32 cellular contexts compared by ENCODE assay signal in genomic region chr12:109839444-109839843, GRCh38. TPM values are rescaled to one million over a fixed set of nuclear protein-coding genes. Genes with fewer than 3 reads are reported as not detected.
"Had no signal": no experiment of that assay in that cellular context is flagged by ENCODE, and none has a peak within 500 bp of the region (broad histone marks: within the 10 kb centered on the region; RNA-seq: fewer than 3 reads in every experiment).

No MANE protein-coding gene starts in this region.

- H3K4me3 Mint-ChIP-seq: activated CD4-positive, alpha-beta T cell treated with anti-CD3 and anti-CD28 coated beads for 36 hours; activated CD4-positive, alpha-beta T cell treated with anti-CD3 and anti-CD28 coated beads, Interleukin-2, amount 10 ng/mL, durations not matched to agents 7 days and 5 days; activated CD8-positive, alpha-beta T cell treated with anti-CD3 and anti-CD28 coated beads, Interleukin-2, amount 10 ng/mL, durations not matched to agents 7 days and 5 days; activated naive CD8-positive, alpha-beta T cell; activated naive CD8-positive, alpha-beta T cell treated with anti-CD3 and anti-CD28 coated beads, Interleukin-2, amount 50 U/mL, for 24 hours; activated T-cell treated with anti-CD3 and anti-CD28 coated beads, Interleukin-2, amount 50 U/mL, for 24 hours; brain; T-helper 2 cell treated with Interferon-gamma antibody and Interleukin-4, amounts not matched to agents 5 μg/mL and 100 μg/mL, for 36 hours had no signal

- H3K36me3 Mint-ChIP-seq: activated naive CD8-positive, alpha-beta T cell; brain had no signal

- H3K9me3 ChIP-seq: SJCRH30 had no signal

- H2AFZ ChIP-seq: PC-9 had no signal

- H3K4me1 Mint-ChIP-seq: activated CD4-positive, alpha-beta T cell treated with anti-CD3 and anti-CD28 coated beads for 36 hours; activated CD4-positive, alpha-beta T cell treated with anti-CD3 and anti-CD28 coated beads, Interleukin-2, amount 10 ng/mL, durations not matched to agents 7 days and 5 days; activated naive CD8-positive, alpha-beta T cell treated with anti-CD3 and anti-CD28 coated beads, Interleukin-2, amount 50 U/mL, for 24 hours had no signal

- FAIRE-seq: colon, RCC 7860, TTC549 had no signal

- ATAC-seq: activated CD4-positive, alpha-beta T cell treated with anti-CD3 and anti-CD28 coated beads for 36 hours; activated CD4-positive, CD25-positive, alpha-beta regulatory T cell treated with anti-CD3 and anti-CD28 coated beads, Interleukin-2, amount 50 U/mL, for 24 hours; activated CD8-positive, alpha-beta T cell treated with anti-CD3 and anti-CD28 coated beads, Interleukin-2, amount 10 ng/mL, durations not matched to agents 7 days and 5 days; activated naive CD8-positive, alpha-beta T cell treated with anti-CD3 and anti-CD28 coated beads, Interleukin-2, amount 50 U/mL, for 24 hours had no signal

- H3K4me3 ChIP-seq: PC-9, SJCRH30, SK-N-MC had no signal

- H3K27ac Mint-ChIP-seq: activated CD4-positive, alpha-beta T cell treated with anti-CD3 and anti-CD28 coated beads for 36 hours; activated CD4-positive, alpha-beta T cell treated with anti-CD3 and anti-CD28 coated beads, Interleukin-2, amount 10 ng/mL, durations not matched to agents 7 days and 5 days; activated CD8-positive, alpha-beta T cell treated with anti-CD3 and anti-CD28 coated beads, Interleukin-2, amount 10 ng/mL, durations not matched to agents 7 days and 5 days; activated naive CD8-positive, alpha-beta T cell; activated naive CD8-positive, alpha-beta T cell treated with anti-CD3 and anti-CD28 coated beads, Interleukin-2, amount 50 U/mL, for 24 hours; activated T-cell treated with anti-CD3 and anti-CD28 coated beads, Interleukin-2, amount 50 U/mL, for 24 hours; activated T-helper 2 cell treated with anti-CD3 and anti-CD28 coated beads, Interferon-gamma antibody, Interleukin-2, Interleukin-4, amounts not matched to agents 10 μg/mL and 5 μg/mL and 100 μg/mL, durations not matched to agents 14 hours and 24 hours and 36 hours; T-helper 2 cell treated with Interferon-gamma antibody and Interleukin-4, amounts not matched to agents 5 μg/mL and 100 μg/mL, for 36 hours had no signal

- H3K27me3 ChIP-seq: SJCRH30 had no signal

- H3K9me3 Mint-ChIP-seq: activated CD4-positive, alpha-beta T cell treated with anti-CD3 and anti-CD28 coated beads, Interleukin-2, amount 10 ng/mL, durations not matched to agents 7 days and 5 days; activated naive CD8-positive, alpha-beta T cell treated with anti-CD3 and anti-CD28 coated beads, Interleukin-2, amount 50 U/mL, for 24 hours; activated T-cell treated with anti-CD3 and anti-CD28 coated beads, Interleukin-2, amount 50 U/mL, for 24 hours; activated T-helper 2 cell treated with anti-CD3 and anti-CD28 coated beads, Interferon-gamma antibody, Interleukin-2, Interleukin-4, amounts not matched to agents 10 μg/mL and 5 μg/mL and 100 μg/mL, durations not matched to agents 14 hours and 24 hours and 36 hours; T-helper 2 cell treated with Interferon-gamma antibody and Interleukin-4, amounts not matched to agents 5 μg/mL and 100 μg/mL, for 36 hours had no signal

- H3K27me3 Mint-ChIP-seq: activated naive CD8-positive, alpha-beta T cell had no signal

- H3K27ac ChIP-seq: PC-9, SJCRH30, SK-N-MC had no signal

- H3K36me3 ChIP-seq: SJCRH30 had no signal

- DNase-seq: activated CD4-positive, alpha-beta T cell treated with anti-CD3 and anti-CD28 coated beads for 36 hours; activated CD4-positive, alpha-beta T cell treated with anti-CD3 and anti-CD28 coated beads, Interleukin-2, amount 10 ng/mL, durations not matched to agents 7 days and 5 days; activated CD4-positive, alpha-beta T cell treated with anti-CD3 and anti-CD28 coated beads, Interleukin-2, amount 50 U/mL, for 48 hours; activated CD8-positive, alpha-beta T cell treated with anti-CD3 and anti-CD28 coated beads, Interleukin-2, amount 10 ng/mL, durations not matched to agents 7 days and 5 days; activated gamma-delta T cell; activated naive CD4-positive, alpha-beta T cell treated with Interleukin-2 at 50 U/mL for 16 hours; activated naive CD8-positive, alpha-beta T cell treated with anti-CD3 and anti-CD28 coated beads, Interleukin-2, amount 50 U/mL, for 24 hours; activated T-cell treated with anti-CD3 and anti-CD28 coated beads, Interleukin-2, amount 50 U/mL, for 24 hours; anterior cingulate cortex; central memory CD4-positive, alpha-beta T cell; Karpas-422; NCI-H1105; NCI-H1436; NCI-H1694 treated with DMSO at 0.1 percent for 48 hours; NCI-H2029; NCI-H510A; NCI-H526; NCI-H748 treated with DMSO at 0.1 percent for 48 hours; NK-92 treated with Interleukin-12 subunit alpha and Interleukin-12 subunit beta, amount 100 ng/mL, for 24 hours; PC-9; SHP77; SJCRH30 had no signal

RNA-seq across cellular contexts. Expression of gene TRPV4, which starts 6.2 kb away (rescaled TPM):
- total RNA-seq: activated CD4-positive, alpha-beta T cell treated with anti-CD3 and anti-CD28 coated beads for 36 hours; activated CD8-positive, alpha-beta T cell treated with anti-CD3 and anti-CD28 coated beads, Interleukin-2, amount 10 ng/mL, durations not matched to agents 7 days and 5 days; activated T-helper 2 cell treated with anti-CD3 and anti-CD28 coated beads, Interferon-gamma antibody, Interleukin-2, Interleukin-4, amounts not matched to agents 10 μg/mL and 5 μg/mL and 100 μg/mL, durations not matched to agents 14 hours and 24 hours and 36 hours; T-helper 1 cell treated with Interleukin-12 subunit alpha and Interleukin-12 subunit beta and Interleukin-4 antibody, amounts not matched to agents 30 ng/mL and 1 ng/mL, for 36 hours had no signal
